Comparison of ENCODE assay signal across 16 cellular contexts in genomic region chrX:72808110-72808509, GRCh38. TPM values are rescaled to one million over a fixed set of nuclear protein-coding genes. Genes with fewer than 3 reads are reported as not detected.
"Had no signal": no experiment of that assay in that cellular context is flagged by ENCODE, and none has a peak within 500 bp of the region (broad histone marks: within the 10 kb centered on the region; RNA-seq: fewer than 3 reads in every experiment).

Gene FAM236D, minus strand, starts transcription at chrX:72808210. Its CDS starts 100 bp downstream, at chrX:72808110.

RNA-seq across cellular contexts. Expression of gene FAM236D, which starts in this region (rescaled TPM):
- total RNA-seq: stomach, subcutaneous adipose tissue, suprapubic skin, temporal lobe, testis, thoracic aorta, thyroid gland, tibial nerve, transverse colon, upper lobe of left lung, upper lobe of right lung, ureter, urinary bladder, uterus, vagina had no signal
- polyA plus RNA-seq: stomach, thymus, urinary bladder had no signal
